In genomic region chr14:103520269-103520656, GRCh38 we compare ENCODE assay signal across 9 cellular contexts. TPM values are rescaled to one million over a fixed set of nuclear protein-coding genes. Genes with fewer than 3 reads are reported as not detected.
DNase-seq lines count a peak whose midpoint lies in the region; FAIRE-seq and TF ChIP-seq lines count a peak whose summit lies in the region.
"Had no signal": no experiment of that assay in that cellular context is flagged by ENCODE, and none has a peak within 500 bp of the region (broad histone marks: within the 10 kb centered on the region; RNA-seq: fewer than 3 reads in every experiment).

No MANE protein-coding gene starts in this region.

- no peak overlapping the region; the same call in 1 of the 2 replicates for H4K8ac ChIP-seq in H1 (ENCODE audit: extremely low read depth, insufficient read depth, low read length)

- no peaks in the 10 kb centered on the region for H3K9me3 ChIP-seq in OCI-LY3 (ENCODE audit: insufficient read depth, low read length)
- H3K9me3 ChIP-seq in H1 (ENCODE audit: insufficient read depth in 2 of 2, low read depth in 1 of 2, low read length in 1 of 2), result no peaks in the 10 kb centered on the region
- no peaks in the 10 kb centered on the region for H3K9me3 ChIP-seq in ovary

- H3K23ac ChIP-seq in H1 (ENCODE audit: insufficient read length), result no peak overlapping the region

- no peak overlapping the region for H2BK120ac ChIP-seq in H1 (replicated peaks; ENCODE audit: low read depth, low read length)

- intact Hi-C loops in CD14-positive monocyte (cut with micrococcal nuclease), result loop anchor here in 1 of 2 donors (5.0 to 10.0 kb wide), 2 partner anchors 42 to 185 kb away; partner anchors contain the start of genes BAG5, COA8 and EIF5
- intact Hi-C loops in ovary (cut with DNase I), result no loop called here

- peaks cover 14% of the 10 kb centered on the region; the same call in 1 of the 2 replicates for H3K23me2 ChIP-seq in H1 (ENCODE audit: low read depth, low read length)

- no peak overlapping the region for H4K5ac ChIP-seq in H1 (ENCODE audit: insufficient read length, low read depth, low read length)

- H3K9ac ChIP-seq in OCI-LY3 (ENCODE audit: low read length), result peak overlapping the region; percentile 83
- H3K9ac ChIP-seq in H1 (replicated peaks in 1 of 4; ENCODE audit: extremely low read depth in 1 of 4, low read depth in 3 of 4, low read length in 3 of 4), result no peak overlapping the region

- POLR2A ChIA-PET in H1 (lab: Charles Lee; ENCODE audit: partially characterized antibody), result interaction anchor here (1.3 to 12.6 kb wide), 7 partner anchors 10 to 174 kb away, joined by 3 to 844 read pairs (median 23); partner anchors contain the start of genes BAG5, COA8 and TRMT61A

- H2BK20ac ChIP-seq in H1 (ENCODE audit: low read length), result no peak overlapping the region

- peaks cover 0 to 7% of the 10 kb centered on the region in 2 donors for H3K36me3 Mint-ChIP-seq in CD14-positive monocyte

- H3K79me2 ChIP-seq in OCI-LY3 (ENCODE audit: low read length) (peaks cover 9% of the 10 kb centered on the region; the same call in 1 of the 2 replicates), H1 (ENCODE audit: control insufficient read depth in 1 of 2, insufficient read depth in 2 of 2, low read length in 2 of 2) (peaks cover 0 to 2% of the 10 kb centered on the region in 2 experiments; a peak in 1 of 4 replicates)

- TF ChIP-seq EP300 in H1 (IDR thresholded peaks at IDR 0.05; ENCODE audit: borderline replicate concordance in 1 of 2, low read depth in 2 of 2, low read length in 2 of 2), result no peak
- no peak for TF ChIP-seq EP300 in ovary (IDR thresholded peaks at IDR 0.05)

- peaks cover 0 to 16% (median 6%) of the 10 kb centered on the region in 7 donors for H3K9me3 Mint-ChIP-seq in CD14-positive monocyte

- no peak overlapping the region for H3K14ac ChIP-seq in H1 (ENCODE audit: insufficient read length)

- H3K56ac ChIP-seq in H1 (replicated peaks; ENCODE audit: insufficient read length, low read depth, low read length), result no peak overlapping the region

- FAIRE-seq in H1 (lab: Jason Lieb, UNC), result no peak

- no peak for DNase-seq in CD14-positive monocyte (ENCODE audit: low spot score)
- no peak for DNase-seq in H1 (ENCODE audit: low read depth in 1 of 2, low spot score in 2 of 2)
- DNase-seq in ovary, result no peak
- no peak for DNase-seq in SIG-M5 (lab: John Stamatoyannopoulos, UW)
- DNase-seq in NCI-H446 (lab: John Stamatoyannopoulos, UW), result no peak
- no peak for DNase-seq in retina
- no peak for DNase-seq in stimulated activated CD4-positive, alpha-beta T cell treated with anti-CD3 and anti-CD28 coated beads, Interleukin-2, amount 100 ng/mL, for 24 hours
- DNase-seq: foreskin melanocyte had no signal

- no peak overlapping the region for H3K4ac ChIP-seq in H1 (replicated peaks; ENCODE audit: insufficient read length, low read depth, low read length)

- no peaks in the 10 kb centered on the region; the same call in 1 of the 2 replicates for H3K79me1 ChIP-seq in H1 (ENCODE audit: low read depth, low read length)

- H3K4me3 Mint-ChIP-seq in CD14-positive monocyte, result peak overlapping the region; percentile 69 to 73

- peaks cover 13% of the 10 kb centered on the region for H3K4me1 Mint-ChIP-seq in CD14-positive monocyte

- no peak overlapping the region for H3K27ac Mint-ChIP-seq in CD14-positive monocyte

- peak in 1 of 2 experiments; percentile 55; a peak in 1 of 3 replicates for TF ChIP-seq POLR2A in H1 (IDR thresholded peaks at IDR 0.05; ENCODE audit: control extremely low read depth in 1 of 2, low read depth in 2 of 2, low read length in 2 of 2)
- no peak for TF ChIP-seq POLR2A in ovary (IDR thresholded peaks at IDR 0.05)

- H3K36me3 ChIP-seq in OCI-LY3 (replicated peaks; ENCODE audit: low read depth, low read length) (peaks cover 6% of the 10 kb centered on the region), H1 (ENCODE audit: control insufficient read depth in 2 of 4, insufficient read depth in 4 of 4, low read length in 3 of 4) (peaks cover 8 to 23% (median 17%) of the 10 kb centered on the region in 4 experiments; a peak in 7 of 8 replicates), ovary (no peaks in the 10 kb centered on the region)

- CTCF ChIA-PET in H1 (lab: Charles Lee; ENCODE audit: partially characterized antibody), result interaction anchor here (1.5 to 31.3 kb wide), 5 partner anchors 10 to 45 kb away, joined by 3 to 921 read pairs (median 32); partner anchors contain the start of genes BAG5 and TRMT61A

- peak overlapping the region; percentile 34; the same call in 1 of the 2 replicates for H2AFZ ChIP-seq in OCI-LY3 (ENCODE audit: low read depth, low read length)
- H2AFZ ChIP-seq in H1 (ENCODE audit: low read length), result no peak overlapping the region

- no peak overlapping the region for H2BK5ac ChIP-seq in H1 (ENCODE audit: low read depth, low read length)

- no peak overlapping the region for H2BK12ac ChIP-seq in H1 (ENCODE audit: low read depth, low read length)

- H3K27me3 ChIP-seq in OCI-LY3 (ENCODE audit: low read depth, low read length) (no peaks in the 10 kb centered on the region), H1 (replicated peaks in 1 of 4; ENCODE audit: control insufficient read depth in 3 of 4, extremely low read depth in 1 of 4, insufficient read depth in 3 of 4, low read length in 3 of 4) (peaks cover 3 to 17% (median 13%) of the 10 kb centered on the region in 4 experiments), ovary (no peaks in the 10 kb centered on the region)

- WGBS in H1 (ENCODE audit: extremely low coverage in 1 of 2, insufficient coverage in 1 of 2, insufficient read length in 1 of 2, insufficient replicate concordance in 2 of 2, low coverage in 1 of 2, low lambda C conversion rate in 2 of 2, missing lambda C conversion rate in 1 of 2), 2 experiments, result 88% methylated on average over 10 of the region's 10 CpGs; no CpG with 5 or more reads in 1 of the 2 experiments
- WGBS in ovary, 3 donors, result 59 to 70% (median 66%) methylated on average over 10 of the region's 10 CpGs

- H3K27ac ChIP-seq in OCI-LY3 (ENCODE audit: low read length) (peak overlapping the region; percentile 82), H1 (ENCODE audit: low read depth, low read length) (no peak overlapping the region), ovary (peak overlapping the region; percentile 11 to 66)

- no peak overlapping the region for H2AK5ac ChIP-seq in H1 (ENCODE audit: low read depth, low read length)

- H3K4me2 ChIP-seq in OCI-LY3 (ENCODE audit: low read length) (peak overlapping the region; percentile 82), H1 (ENCODE audit: insufficient read depth in 1 of 2, low read depth in 2 of 2, low read length in 2 of 2) (peak overlapping the region; percentile 73 to 80; a peak in 3 of 4 replicates)

- TF ChIP-seq CTCF in CD14-positive monocyte (IDR thresholded peaks at IDR 0.05), result no peak
- no peak for TF ChIP-seq CTCF in OCI-LY3 (IDR thresholded peaks at IDR 0.05; ENCODE audit: low read depth, low read length)
- TF ChIP-seq CTCF in H1 (IDR thresholded peaks at IDR 0.05; ENCODE audit: control extremely low read depth in 1 of 3, insufficient read depth in 1 of 3, low read depth in 1 of 3, low read length in 3 of 3), result no peak
- TF ChIP-seq CTCF in ovary (IDR thresholded peaks at IDR 0.05), result no peak

- H4K20me1 ChIP-seq in OCI-LY3 (ENCODE audit: insufficient read depth, low read length), result no peaks in the 10 kb centered on the region
- peaks cover 10 to 18% of the 10 kb centered on the region in 2 experiments for H4K20me1 ChIP-seq in H1 (replicated peaks in 1 of 2; ENCODE audit: control insufficient read depth in 1 of 2, insufficient read depth in 2 of 2, low read length in 2 of 2)

- H3K18ac ChIP-seq in H1 (ENCODE audit: extremely low read depth, low read length), result no peak overlapping the region

- H3K4me3 ChIP-seq in OCI-LY3 (ENCODE audit: low read length) (peak overlapping the region; percentile 76), H1 (ENCODE audit: extremely low read depth in 1 of 4, insufficient read depth in 2 of 4, low read depth in 3 of 4, low read length in 4 of 4) (peak overlapping the region in 3 of 4 experiments; percentile 79 to 96 (median 89); a peak in 6 of 8 replicates), ovary (no peak overlapping the region)

- peaks cover 41% of the 10 kb centered on the region for H3K4me1 ChIP-seq in OCI-LY3 (ENCODE audit: low read length)
- H3K4me1 ChIP-seq in H1 (replicated peaks in 1 of 4; ENCODE audit: control insufficient read depth in 3 of 4, insufficient read depth in 4 of 4, low read length in 3 of 4), result peaks cover 0 to 28% (median 19%) of the 10 kb centered on the region in 4 experiments; a peak in 6 of 7 replicates
- peaks cover 10% of the 10 kb centered on the region for H3K4me1 ChIP-seq in ovary (ENCODE audit: insufficient read depth)

- H4K91ac ChIP-seq in H1 (replicated peaks; ENCODE audit: insufficient read length, low read length), result no peak overlapping the region

- no peak for TF ChIP-seq RAD21 in H1 (IDR thresholded peaks at IDR 0.05 in 1 of 2, conservative IDR thresholded peaks at IDR 0.05 in 1 of 2; ENCODE audit: low read depth in 2 of 2, low read length in 2 of 2)

- no peak overlapping the region for H2BK15ac ChIP-seq in H1 (ENCODE audit: low read length)

- H3K27me3 Mint-ChIP-seq in CD14-positive monocyte (ENCODE audit: low read depth in 3 of 3), result peaks cover 42 to 56% (median 43%) of the 10 kb centered on the region in 3 donors

RNA-seq across cellular contexts. Expression of gene CKB, which starts 2.4 kb away (rescaled TPM):
- 1 to 10 TPM in 1 of 2 donors, under 1 TPM in 1; 0.76 to 2.7 TPM for polyA plus RNA-seq in CD14-positive monocyte
- 538 and 572 TPM in 2 replicates for total RNA-seq in H1 (2021; fragmentation: NEBNext Ultra II Directional; extraction: Animal tissue kit (Norgen Biotek cat#: 25700))
- polyA plus RNA-seq in H1 (2011; rRNA removed), result 950 and 1,969 TPM in 2 replicates
- polyA plus RNA-seq in H1 (2011; cell fraction: cytosol; rRNA removed), result 828 TPM
- polyA plus RNA-seq in H1 (2011; cell fraction: nucleus; rRNA removed), result 1,943 TPM
- 757 to 990 TPM (median 908 TPM) in 4 replicates for polyA plus RNA-seq in H1 (2012, experiment 1 of 2)
- polyA plus RNA-seq in H1 (2012, experiment 2 of 2), result 939 TPM
- 514 TPM for polyA plus RNA-seq in H1 (2013, experiment 1 of 2)
- polyA plus RNA-seq in H1 (2013, experiment 2 of 2), result 503 TPM
- polyA minus RNA-seq in H1 (2011; rRNA and poly(A)+ RNA removed), result 153 and 156 TPM in 2 replicates
- polyA minus RNA-seq in H1 (2011; cell fraction: cytosol; rRNA and poly(A)+ RNA removed), result 356 TPM
- 378 TPM for polyA minus RNA-seq in H1 (2011; cell fraction: nucleus; rRNA and poly(A)+ RNA removed)
- 100 to 1,000 TPM in 6 of 7 donors, 10 to 100 TPM in 1; 79.4 to 284 (median 140) TPM for total RNA-seq in ovary
- 100 to 1,000 TPM in 1 of 2 donors, 10 to 100 TPM in 1; 47.5 to 134 TPM for polyA plus RNA-seq in ovary

RNA-seq across cellular contexts. Expression of gene TRMT61A, which starts 8.7 kb away (rescaled TPM):
- polyA plus RNA-seq in CD14-positive monocyte (1 to 10 TPM; 2.7 to 3.4 TPM), H1 (2011; rRNA removed) (19.0 and 29.7 TPM in 2 replicates), ovary (10 to 100 TPM in 1 of 2 donors, under 1 TPM in 1; 0.62 to 12.1 TPM)
- total RNA-seq in H1 (2021; fragmentation: NEBNext Ultra II Directional; extraction: Animal tissue kit (Norgen Biotek cat#: 25700)), result 15.1 and 15.8 TPM in 2 replicates
- polyA plus RNA-seq in H1 (2011; cell fraction: cytosol; rRNA removed), result 23.3 TPM
- 44.0 TPM for polyA plus RNA-seq in H1 (2011; cell fraction: nucleus; rRNA removed)
- 9.2 to 14.2 TPM (median 13.8 TPM) in 4 replicates for polyA plus RNA-seq in H1 (2012, experiment 1 of 2)
- 11.3 TPM for polyA plus RNA-seq in H1 (2012, experiment 2 of 2)
- 6.8 TPM for polyA plus RNA-seq in H1 (2013, experiment 1 of 2)
- polyA plus RNA-seq in H1 (2013, experiment 2 of 2), result 6.6 TPM
- polyA minus RNA-seq in H1 (2011; rRNA and poly(A)+ RNA removed), result 6.4 and 6.9 TPM in 2 replicates
- 11.2 TPM for polyA minus RNA-seq in H1 (2011; cell fraction: cytosol; rRNA and poly(A)+ RNA removed)
- polyA minus RNA-seq in H1 (2011; cell fraction: nucleus; rRNA and poly(A)+ RNA removed), result 26.1 TPM
- total RNA-seq in ovary, result 10 to 100 TPM in 6 of 7 donors, 1 to 10 TPM in 1; 8.1 to 20.9 (median 14.8) TPM

RNA-seq across cellular contexts. Expression of gene BAG5, which starts 42.2 kb away (rescaled TPM):
- 10 to 100 TPM; 30.1 to 33.1 TPM for polyA plus RNA-seq in CD14-positive monocyte
- total RNA-seq in H1 (2021; fragmentation: NEBNext Ultra II Directional; extraction: Animal tissue kit (Norgen Biotek cat#: 25700)), result 29.2 and 29.5 TPM in 2 replicates
- polyA plus RNA-seq in H1 (2011; rRNA removed), result 5.9 and 7.4 TPM in 2 replicates
- 8.2 TPM for polyA plus RNA-seq in H1 (2011; cell fraction: cytosol; rRNA removed)
- polyA plus RNA-seq in H1 (2011; cell fraction: nucleus; rRNA removed), result 5.3 TPM
- 13.5 to 26.1 TPM (median 16.6 TPM) in 4 replicates for polyA plus RNA-seq in H1 (2012, experiment 1 of 2)
- polyA plus RNA-seq in H1 (2012, experiment 2 of 2), result 2.3 TPM
- polyA plus RNA-seq in H1 (2013, experiment 1 of 2), result 18.4 TPM
- polyA plus RNA-seq in H1 (2013, experiment 2 of 2), result 17.4 TPM
- 11.8 and 13.3 TPM in 2 replicates for polyA minus RNA-seq in H1 (2011; rRNA and poly(A)+ RNA removed)
- polyA minus RNA-seq in H1 (2011; cell fraction: cytosol; rRNA and poly(A)+ RNA removed), result 13.7 TPM
- 12.5 TPM for polyA minus RNA-seq in H1 (2011; cell fraction: nucleus; rRNA and poly(A)+ RNA removed)
- 10 to 100 TPM; 13.2 to 29.1 (median 24.4) TPM for total RNA-seq in ovary
- 10 to 100 TPM in 1 of 2 donors, 1 to 10 TPM in 1; 9.8 to 26.6 TPM for polyA plus RNA-seq in ovary

RNA-seq across cellular contexts. Expression of gene COA8, which starts 42.5 kb away (rescaled TPM):
- 10 to 100 TPM; 52.3 to 58.1 TPM for polyA plus RNA-seq in CD14-positive monocyte
- 35.0 and 35.5 TPM in 2 replicates for total RNA-seq in H1 (2021; fragmentation: NEBNext Ultra II Directional; extraction: Animal tissue kit (Norgen Biotek cat#: 25700))
- 5.9 and 7.1 TPM in 2 replicates for polyA plus RNA-seq in H1 (2011; rRNA removed)
- polyA plus RNA-seq in H1 (2011; cell fraction: cytosol; rRNA removed), result 10.9 TPM
- 12.8 TPM for polyA plus RNA-seq in H1 (2011; cell fraction: nucleus; rRNA removed)
- 23.7 to 31.1 TPM (median 30.1 TPM) in 4 replicates for polyA plus RNA-seq in H1 (2012, experiment 1 of 2)
- 27.0 TPM for polyA plus RNA-seq in H1 (2012, experiment 2 of 2)
- polyA plus RNA-seq in H1 (2013, experiment 1 of 2), result 31.3 TPM
- 27.9 TPM for polyA plus RNA-seq in H1 (2013, experiment 2 of 2)
- 4.3 and 5.2 TPM in 2 replicates for polyA minus RNA-seq in H1 (2011; rRNA and poly(A)+ RNA removed)
- 8.7 TPM for polyA minus RNA-seq in H1 (2011; cell fraction: cytosol; rRNA and poly(A)+ RNA removed)
- 18.8 TPM for polyA minus RNA-seq in H1 (2011; cell fraction: nucleus; rRNA and poly(A)+ RNA removed)
- 10 to 100 TPM; 11.4 to 28.1 (median 26.6) TPM for total RNA-seq in ovary
- polyA plus RNA-seq in ovary, result 10 to 100 TPM; 34.9 to 50.1 TPM

Comparison
In these comparisons a context has a peak if more than half of its experiments do, and no peak if none do; other contexts are left out.
1. RNA of gene CKB, which starts 2.4 kb away (polyA plus RNA-seq): 503 to 1,969 TPM in H1 and 47.5 to 134 TPM in ovary; 0.76 to 2.7 TPM in CD14-positive monocyte; every median in the first group is over 10 times any median in the second.